In genomic region chr11:69888671-69889076, GRCh38 we compare ENCODE assay signal across 8 cellular contexts.
A peak's percentile ranks its signal among the peaks of the same experiment; 100 is the strongest.
DNase-seq lines count a peak whose midpoint lies in the region; TF ChIP-seq lines count a peak whose summit lies in the region.

No MANE protein-coding gene starts in this region.

- peak; percentile 13 for TF ChIP-seq EP300 in neural cell (conservative IDR thresholded peaks at IDR 0.05; ENCODE audit: poor library complexity, severe bottlenecking)

- H3K27me3 ChIP-seq in OCI-LY3 (ENCODE audit: low read depth, low read length) = peaks cover 3% of the 10 kb centered on the region; the same call in 1 of the 2 replicates
- H3K27me3 ChIP-seq in esophagus squamous epithelium = peaks cover 0 to 65% (median 0%) of the 10 kb centered on the region in 4 donors
- H3K27me3 ChIP-seq in neural cell (ENCODE audit: insufficient read depth, low read depth, low read length) = no peaks in the 10 kb centered on the region

- intact Hi-C loops in esophagus squamous epithelium (cut with DNase I) = loop anchor here (5.0 to 10.0 kb wide), 2 partner anchors 184 to 206 kb away; partner anchors contain the start of gene FGF19

- peak; percentile 69 for DNase-seq in CD1c-positive myeloid dendritic cell (ENCODE audit: extremely low spot score)
- peak; percentile 45 for DNase-seq in HFFc6
- peak; percentile 45 for DNase-seq in activated T-cell treated with anti-CD3 and anti-CD28 coated beads for 24 hours (ENCODE audit: low read depth)
- DNase-seq in esophagus squamous epithelium (lab: John Stamatoyannopoulos, UW) = no peak
- DNase-seq in substantia nigra (lab: John Stamatoyannopoulos, UW) = peak in 28 of 49 donors; percentile 3 to 69 (median 34)
- no peak for DNase-seq in GOT3 (lab: John Stamatoyannopoulos, UW)

- H3K36me3 ChIP-seq in OCI-LY3 (replicated peaks; ENCODE audit: low read depth, low read length) (no peaks in the 10 kb centered on the region), esophagus squamous epithelium (no peaks in the 10 kb centered on the region), neural cell (ENCODE audit: insufficient read depth, low read length) (no peaks in the 10 kb centered on the region)

- H3K27ac Mint-ChIP-seq in HFFc6 = no peak overlapping the region

- H3K4me3 ChIP-seq in OCI-LY3 (ENCODE audit: low read length) (no peak overlapping the region), esophagus squamous epithelium (no peak overlapping the region), neural cell (ENCODE audit: low read length) (no peak overlapping the region)

- peaks cover 43% of the 10 kb centered on the region for H3K27me3 Mint-ChIP-seq in HFFc6 (ENCODE audit: insufficient read depth)

- H3K9ac ChIP-seq in OCI-LY3 (ENCODE audit: low read length) (no peak overlapping the region), neural cell (ENCODE audit: low read length) (no peak overlapping the region)

- H3K4me2 ChIP-seq in OCI-LY3 (ENCODE audit: low read length) (no peak overlapping the region), neural cell (ENCODE audit: low read length) (no peak overlapping the region)

- peak; percentile 66 for TF ChIP-seq RAD21 in neural cell (conservative IDR thresholded peaks at IDR 0.05)

- H3K27ac ChIP-seq in OCI-LY3 (ENCODE audit: low read length) (no peak overlapping the region), esophagus squamous epithelium (no peak overlapping the region), neural cell (ENCODE audit: low read length) (peak overlapping the region; percentile 54), substantia nigra (ENCODE audit: low read depth, low read length, poor library complexity, severe bottlenecking) (no peak overlapping the region)

- H3K9me3 Mint-ChIP-seq in HFFc6 = no peaks in the 10 kb centered on the region

- no peaks in the 10 kb centered on the region for H3K79me2 ChIP-seq in OCI-LY3 (ENCODE audit: low read length)
- no peaks in the 10 kb centered on the region for H3K79me2 ChIP-seq in neural cell (replicated peaks; ENCODE audit: insufficient read depth, low read length)

- H4K20me1 ChIP-seq in OCI-LY3 (ENCODE audit: insufficient read depth, low read length) (peaks cover 3% of the 10 kb centered on the region; the same call in 1 of the 2 replicates), neural cell (ENCODE audit: insufficient read depth) (no peaks in the 10 kb centered on the region)

- 0% methylated on average over 2 of the region's 7 CpGs for WGBS in esophagus squamous epithelium, 2 donors

- no peaks in the 10 kb centered on the region for H3K4me1 ChIP-seq in OCI-LY3 (ENCODE audit: low read length)
- H3K4me1 ChIP-seq in esophagus squamous epithelium = peaks cover 0 to 26% (median 0%) of the 10 kb centered on the region in 3 donors

- H2AFZ ChIP-seq in OCI-LY3 (ENCODE audit: low read depth, low read length) (no peak overlapping the region), neural cell (ENCODE audit: low read depth, low read length) (no peak overlapping the region)

- H3F3A ChIP-seq in neural cell (ENCODE audit: insufficient read depth, low read length, poor library complexity, severe bottlenecking) = peaks cover 11% of the 10 kb centered on the region

- TF ChIP-seq POLR2A in esophagus squamous epithelium (IDR thresholded peaks at IDR 0.05) = no peak

- H3K4me3 Mint-ChIP-seq in HFFc6 = no peak overlapping the region

- H3K36me3 Mint-ChIP-seq in HFFc6 (ENCODE audit: low read depth) = no peaks in the 10 kb centered on the region

- H3K9me3 ChIP-seq in OCI-LY3 (ENCODE audit: insufficient read depth, low read length) = no peaks in the 10 kb centered on the region
- H3K9me3 ChIP-seq in esophagus squamous epithelium = no peaks in the 10 kb centered on the region
- H3K9me3 ChIP-seq in neural cell (ENCODE audit: low read length) = no peaks in the 10 kb centered on the region

- TF ChIP-seq CTCF in HFFc6 (IDR thresholded peaks at IDR 0.05) (peak; percentile 99), OCI-LY3 (IDR thresholded peaks at IDR 0.05; ENCODE audit: low read depth, low read length) (peak; percentile 98), esophagus squamous epithelium (IDR thresholded peaks at IDR 0.05) (peak; percentile 50 to 87 (median 72)), neural cell (IDR thresholded peaks at IDR 0.05; ENCODE audit: poor library complexity, severe bottlenecking) (peak; percentile 81)

- H3K4me1 Mint-ChIP-seq in HFFc6 (ENCODE audit: low read depth) = no peaks in the 10 kb centered on the region

- H3K9me2 ChIP-seq in neural cell (ENCODE audit: insufficient read depth, low read length) = no peaks in the 10 kb centered on the region

TF ChIP-seq in neural cell, 6 proteins besides CTCF, POLR2A, EP300 and RAD21:
- TF ChIP-seq SMC3 (conservative IDR thresholded peaks at IDR 0.05; ENCODE audit: poor library complexity) (peak; percentile 75), REST (IDR thresholded peaks at IDR 0.05; ENCODE audit: borderline replicate concordance) (no peak)
TF ChIP-seq in neural cell: peak in this region for 1.

Comparison
In these comparisons a context has a peak if more than half of its experiments do, and no peak if none do; other contexts are left out.
1. DNase-seq: peak in CD1c-positive myeloid dendritic cell (single experiment), HFFc6 (single experiment), activated T-cell treated with anti-CD3 and anti-CD28 coated beads for 24 hours (single experiment) and substantia nigra (28 of 49); none in esophagus squamous epithelium (single experiment) and GOT3 (single experiment).
2. Peak in every context shown above with its lines, with median percentiles within 50 percentile points of each other: CTCF ChIP-seq.